ENCODE assay signal across 23 cellular contexts in genomic region chr3:30184102-30184810, GRCh38.
DNase-seq lines count a peak whose midpoint lies in the region; ATAC-seq and TF ChIP-seq lines count a peak whose summit lies in the region.
"Had no signal": no experiment of that assay in that cellular context is flagged by ENCODE, and none has a peak within 500 bp of the region (broad histone marks: within the 10 kb centered on the region; RNA-seq: fewer than 3 reads in every experiment).

No MANE protein-coding gene starts in this region.

- TF ChIP-seq POLR2A in thyroid gland (IDR thresholded peaks at IDR 0.05) = no peak

- H3K27me3 ChIP-seq in upper lobe of right lung (no peaks in the 10 kb centered on the region), thyroid gland (no peaks in the 10 kb centered on the region)
- H3K27me3 ChIP-seq: SJSA1 had no signal

- H3K36me3 ChIP-seq in upper lobe of right lung (no peaks in the 10 kb centered on the region), thyroid gland (no peaks in the 10 kb centered on the region)
- H3K36me3 ChIP-seq: SJSA1 had no signal

- intact Hi-C loops in upper lobe of right lung (cut with DNase I) (no loop called here), thyroid gland (cut with DNase I) (no loop called here)

- H3K4me3 ChIP-seq in upper lobe of right lung = no peak overlapping the region
- H3K4me3 ChIP-seq in thyroid gland (replicated peaks in 1 of 3) = no peak overlapping the region
- H3K4me3 ChIP-seq: SJSA1 had no signal

- H3K9me3 ChIP-seq in upper lobe of right lung (no peaks in the 10 kb centered on the region), thyroid gland (no peaks in the 10 kb centered on the region)
- H3K9me3 ChIP-seq: SJSA1 had no signal

- 77 to 88% methylated on average over 1 of the region's 1 CpG for WGBS in thyroid gland, 2 donors

- TF ChIP-seq CTCF in upper lobe of right lung (IDR thresholded peaks at IDR 0.05) (no peak), thyroid gland (IDR thresholded peaks at IDR 0.05) (no peak)

- H3K4me1 ChIP-seq in upper lobe of right lung (no peaks in the 10 kb centered on the region), thyroid gland (no peaks in the 10 kb centered on the region)
- H3K4me1 ChIP-seq: SJSA1 had no signal

- peak; percentile 63 for ATAC-seq in upper lobe of right lung
- ATAC-seq: HCT116, Panc1 had no signal

- no peak overlapping the region for H3K27ac ChIP-seq in upper lobe of right lung
- H3K27ac ChIP-seq in thyroid gland = no peak overlapping the region
- H3K27ac ChIP-seq: KMS-11, SJSA1 had no signal

- peak; percentile 8 for DNase-seq in SIG-M5 treated with dmso at 0.1 percent for 504 hours (lab: John Stamatoyannopoulos, UW; ENCODE audit: unreplicated experiment)
- no peak for DNase-seq in SIG-M5 (lab: John Stamatoyannopoulos, UW)
- peak; percentile 32 for DNase-seq in NOMO-1 treated with DMSO at 0.1 percent for 48 hours (lab: John Stamatoyannopoulos, UW; ENCODE audit: unreplicated experiment)
- peak; percentile 67 for DNase-seq in islet precursor cell
- DNase-seq in upper lobe of right lung = no peak
- no peak for DNase-seq in NAMALWA (ENCODE audit: low spot score)
- no peak for DNase-seq in thyroid gland
- DNase-seq in SHP77 (lab: John Stamatoyannopoulos, UW) = no peak
- DNase-seq: C1 segment of cervical spinal cord; CD8-positive, alpha-beta memory T cell; DMS53; EL; IMR-90; NCI-H1092 treated with DMSO at 0.1 percent for 48 hours; NCI-H146; NCI-H2029 treated with DMSO at 0.1 percent for 48 hours; NCI-H2171 treated with DMSO at 0.1 percent for 48 hours; NCI-H446; NCI-H526 treated with DMSO at 0.1 percent for 48 hours had no signal

Comparison
In these comparisons a context has a peak if more than half of its experiments do, and no peak if none do; other contexts are left out.
1. DNase-seq: peak in SIG-M5 treated with dmso at 0.1 percent for 504 hours (single experiment), NOMO-1 treated with DMSO at 0.1 percent for 48 hours (single experiment) and islet precursor cell (single experiment); none in SIG-M5 (single experiment), upper lobe of right lung (single experiment), NAMALWA (single experiment), thyroid gland (0 of 2) and SHP77 (0 of 2).